Comparison of ENCODE assay signal across 12 cellular contexts in the genomic region with DNA sequence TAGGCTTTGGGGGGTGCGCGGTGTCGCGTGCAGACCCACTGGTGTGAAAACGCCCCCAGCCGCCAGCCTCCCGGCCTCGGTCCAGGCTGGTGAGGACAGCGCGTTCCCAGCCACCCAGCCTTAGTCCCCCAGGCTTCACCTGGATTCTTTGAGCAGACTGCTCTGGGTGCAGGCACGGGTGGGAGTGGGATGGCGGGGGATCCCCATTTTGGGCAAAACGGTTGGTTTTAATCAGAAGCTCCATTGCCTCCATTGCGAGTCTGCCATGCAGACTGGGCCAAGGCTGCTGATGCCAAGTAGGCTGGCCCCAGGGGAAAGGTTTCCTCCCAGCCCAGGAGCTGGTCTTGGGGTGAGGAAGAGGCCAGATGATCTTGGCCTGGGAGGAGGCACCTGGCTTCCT. TPM values are rescaled to one million over a fixed set of nuclear protein-coding genes. Genes with fewer than 3 reads are reported as not detected.
DNase-seq lines count a peak whose midpoint lies in the region; ATAC-seq and TF ChIP-seq lines count a peak whose summit lies in the region.
"Had no signal": no experiment of that assay in that cellular context is flagged by ENCODE, and none has a peak within 500 bp of the region (broad histone marks: within the 10 kb centered on the region; RNA-seq: fewer than 3 reads in every experiment).

No MANE protein-coding gene starts in this region.

- no peaks in the 10 kb centered on the region for H3K27me3 Mint-ChIP-seq in MCF 10A (ENCODE audit: insufficient read depth, unreplicated experiment)

- H3K4me1 ChIP-seq in ES-I3 (ENCODE audit: insufficient read depth, low read length) (peaks cover 16% of the 10 kb centered on the region), iPS DF 6.9 (ENCODE audit: control insufficient read depth, insufficient read depth, low read length) (peaks cover 6% of the 10 kb centered on the region; the same call in 1 of the 2 replicates)

- peak overlapping the region; percentile 30; the same call in 1 of the 2 replicates for H3K4me3 ChIP-seq in iPS DF 6.9 (ENCODE audit: low read length)
- H3K4me3 ChIP-seq in skeletal muscle cell (ENCODE audit: low read depth, low read length), result peak overlapping the region; percentile 79
- H3K4me3 ChIP-seq: K562 had no signal

- ATAC-seq in GM21381 (IDR thresholded peaks at IDR 0.05; ENCODE audit: unreplicated experiment), result no peak
- ATAC-seq in GM18873 (IDR thresholded peaks at IDR 0.05; ENCODE audit: low FRiP score, unreplicated experiment), result no peak
- ATAC-seq: K562 had no signal

- no TSS peak for BruUV-seq in MCF 10A (replicated peaks; lab: Mats Ljungman, UMichigan)

- peaks cover 27% of the 10 kb centered on the region for H3K4me1 Mint-ChIP-seq in MCF 10A (ENCODE audit: insufficient read depth, unreplicated experiment)

- no peak overlapping the region for H3K27ac ChIP-seq in iPS DF 6.9 (ENCODE audit: low read length)

- H3K9me3 Mint-ChIP-seq in MCF 10A (ENCODE audit: unreplicated experiment), result no peaks in the 10 kb centered on the region

- no CpG with 5 or more reads among the region's 14 CpGs for WGBS in iPS DF 6.9 (ENCODE audit: insufficient coverage, insufficient read length)

- no peak for TF ChIP-seq CTCF in MCF 10A (IDR thresholded peaks at IDR 0.05; ENCODE audit: unreplicated experiment)

- H3K27me3 ChIP-seq in iPS DF 6.9 (ENCODE audit: control insufficient read depth, insufficient read depth, low read length), result peaks cover 18% of the 10 kb centered on the region

- intact Hi-C loops in MCF 10A (cut with micrococcal nuclease), result no loop called here

- H3K27ac Mint-ChIP-seq in MCF 10A (ENCODE audit: low read depth, unreplicated experiment), result no peak overlapping the region
- H3K27ac Mint-ChIP-seq: activated naive CD8-positive, alpha-beta T cell had no signal

- H3K9me3 ChIP-seq in ES-I3 (ENCODE audit: control insufficient read depth, insufficient read depth, low read length) (peaks cover 7% of the 10 kb centered on the region; the same call in 1 of the 2 replicates), iPS DF 6.9 (ENCODE audit: control insufficient read depth, insufficient read depth, low read length) (no peaks in the 10 kb centered on the region)

- POLR2A ChIA-PET in MCF 10A (lab: Yijun Ruan, JAX), result interaction anchor here (0.7 to 1.2 kb wide), 3 partner anchors 13 to 1578 kb away, joined by 3 to 4 read pairs (median 3); no protein-coding TSS in a partner anchor

- H3K9ac ChIP-seq in ES-I3 (ENCODE audit: low read depth, low read length), result peak overlapping the region; percentile 70

- H3K36me3 ChIP-seq in ES-I3 (ENCODE audit: insufficient read depth, low read length) (no peaks in the 10 kb centered on the region), iPS DF 6.9 (ENCODE audit: control insufficient read depth, insufficient read depth, low read length) (no peaks in the 10 kb centered on the region)

- CTCF ChIA-PET in MCF 10A (lab: Yijun Ruan, JAX), result interaction anchor here (0.5 to 1.3 kb wide), 4 partner anchors 11 to 193 kb away, joined by 3 to 6 read pairs (median 4); no protein-coding TSS in a partner anchor

- H3K36me3 Mint-ChIP-seq in MCF 10A (ENCODE audit: insufficient read depth, unreplicated experiment), result no peaks in the 10 kb centered on the region

- DNase-seq in MCF 10A (ENCODE audit: unreplicated experiment) (no peak), iPS DF 6.9 (ENCODE audit: low read depth, low spot score) (no peak), skeletal muscle cell (ENCODE audit: low read depth) (no peak), RPMI8226 (no peak)
- no peak for DNase-seq in stimulated activated CD4-positive, alpha-beta T cell treated with anti-CD3 and anti-CD28 coated beads, Interleukin-4, amount 100 ng/mL, for 24 hours
- DNase-seq: activated CD4-positive, alpha-beta T cell treated with anti-CD3 and anti-CD28 coated beads for 4 hours; COR-L47 had no signal

- H3K4me3 Mint-ChIP-seq in MCF 10A (ENCODE audit: unreplicated experiment), result peak overlapping the region; percentile 75
- H3K4me3 Mint-ChIP-seq: activated naive CD8-positive, alpha-beta T cell had no signal

RNA-seq across cellular contexts. Expression of a gene that starts 0.4 kb away (rescaled TPM):
- total RNA-seq in MCF 10A (2022), result 27.1 and 28.5 TPM in 2 replicates
